ENCODE assay signal across 8 cellular contexts in genomic region chr16:84618428-84619102, GRCh38. TPM values are rescaled to one million over a fixed set of nuclear protein-coding genes. Genes with fewer than 3 reads are reported as not detected.
DNase-seq lines count a peak whose midpoint lies in the region; ATAC-seq and TF ChIP-seq lines count a peak whose summit lies in the region.

No MANE protein-coding gene starts in this region.

- ATAC-seq in thoracic aorta (ENCODE audit: insufficient number of reproducible peaks, low FRiP score, low read depth) (no peak), GM21360 (IDR thresholded peaks at IDR 0.05; ENCODE audit: unreplicated experiment) (no peak)

- no peaks in the 10 kb centered on the region for H3K9me3 ChIP-seq in thoracic aorta

- TF ChIP-seq CTCF in thoracic aorta (IDR thresholded peaks at IDR 0.05) = no peak

- H3K4me1 ChIP-seq in thoracic aorta (ENCODE audit: control insufficient read depth in 1 of 2, low read depth in 2 of 2) = peaks cover 0 to 21% of the 10 kb centered on the region in 2 donors

- H3K36me3 ChIP-seq in thoracic aorta = no peaks in the 10 kb centered on the region

- DNase-seq in Daoy (ENCODE audit: low read depth) (peak; percentile 96), astrocyte of the hippocampus (ENCODE audit: low read depth, low spot score) (peak; percentile 98), islet precursor cell (peak; percentile 96), thoracic aorta (ENCODE audit: low spot score) (no peak), epidermal melanocyte (ENCODE audit: insufficient read length, low spot score) (no peak), inferior parietal cortex (ENCODE audit: extremely low spot score) (no peak)
- DNase-seq in Jurkat, Clone E6-1 (ENCODE audit: low read depth, low spot score) = no peak

- H3K4me3 ChIP-seq in Jurkat, Clone E6-1 (ENCODE audit: low read length) = peak overlapping the region; percentile 35
- peak overlapping the region; percentile 63 for H3K4me3 ChIP-seq in thoracic aorta

- H3K27me3 ChIP-seq in thoracic aorta (replicated peaks; ENCODE audit: insufficient read depth) = no peaks in the 10 kb centered on the region

- peak overlapping the region; percentile 39 to 76 for H3K27ac ChIP-seq in thoracic aorta

RNA-seq across cellular contexts. Expression of gene COTL1, which starts 0.7 kb away (rescaled TPM):
- total RNA-seq in Daoy (2014; rRNA removed; shearing (Covaris generic)) = 128 and 165 TPM in 2 replicates
- polyA plus RNA-seq in Jurkat, Clone E6-1 (2012; ENCODE audit: insufficient read depth, insufficient read length) = 349 TPM
- total RNA-seq in thoracic aorta = 10 to 100 TPM; 32.0 to 46.8 TPM

RNA-seq across cellular contexts. Expression of gene KLHL36, which starts 29.7 kb away (rescaled TPM):
- total RNA-seq in Daoy (2014; rRNA removed; shearing (Covaris generic)) = 17.0 and 20.5 TPM in 2 replicates
- 11.5 TPM for polyA plus RNA-seq in Jurkat, Clone E6-1 (2012; ENCODE audit: insufficient read depth, insufficient read length)
- total RNA-seq in thoracic aorta = 10 to 100 TPM; 63.9 to 79.7 TPM

Comparison
In these comparisons a context has a peak if more than half of its experiments do, and no peak if none do; other contexts are left out.
1. DNase-seq: peak in Daoy (single experiment), astrocyte of the hippocampus (single experiment) and islet precursor cell (single experiment); none in Jurkat, Clone E6-1 (single experiment), thoracic aorta (single experiment), epidermal melanocyte (single experiment) and inferior parietal cortex (single experiment).